8 cellular contexts compared by ENCODE assay signal in genomic region chr2:38602732-38603401, GRCh38. TPM values are rescaled to one million over a fixed set of nuclear protein-coding genes. Genes with fewer than 3 reads are reported as not detected.
DNase-seq lines count a peak whose midpoint lies in the region; ATAC-seq and TF ChIP-seq lines count a peak whose summit lies in the region.

Gene HNRNPLL, minus strand, starts transcription at chr2:38602928. Its CDS starts 302 bp downstream, at chr2:38602626.

- intact Hi-C loops in natural killer cell (cut with micrococcal nuclease), result loop anchor here (1.0 to 5.0 kb wide), 4 partner anchors 64 to 147 kb away; partner anchors contain the start of gene GALM

- TF ChIP-seq CTCF in DND-41 (IDR thresholded peaks at IDR 0.05; ENCODE audit: borderline replicate concordance, extremely low read depth, low read length, poor library complexity, severe bottlenecking) (peak; percentile 21), Loucy (conservative IDR thresholded peaks at IDR 0.05; ENCODE audit: low read length) (peak; percentile 23; the same call in 1 of the 2 replicates), natural killer cell (IDR thresholded peaks at IDR 0.05) (no peak)

- H3K36me3 ChIP-seq in DND-41 (ENCODE audit: insufficient read depth, low read length) (peaks cover 7% of the 10 kb centered on the region; the same call in 1 of the 2 replicates), Loucy (ENCODE audit: insufficient read depth, low read length) (no peaks in the 10 kb centered on the region)

- peaks cover 14 to 16% of the 10 kb centered on the region in 2 donors for H3K27me3 Mint-ChIP-seq in natural killer cell (ENCODE audit: low read depth in 2 of 2)

- H3K27me3 ChIP-seq in DND-41 (ENCODE audit: insufficient read depth, low read length, poor library complexity) (no peaks in the 10 kb centered on the region), Loucy (ENCODE audit: insufficient read depth, low read length, poor library complexity, severe bottlenecking) (peaks cover 8% of the 10 kb centered on the region)

- peaks cover 49% of the 10 kb centered on the region for H3K79me2 ChIP-seq in DND-41 (ENCODE audit: insufficient read depth, low read length)
- peaks cover 47% of the 10 kb centered on the region for H3K79me2 ChIP-seq in Loucy (ENCODE audit: insufficient read depth, low read length)

- peak within 1 kb of the TSS; percentile 87 to 94 for H3K4me3 ChIP-seq in DND-41 (ENCODE audit: low read depth in 1 of 2, low read length in 2 of 2)
- peak within 1 kb of the TSS; percentile 90 for H3K4me3 ChIP-seq in Loucy (ENCODE audit: low read length, poor library complexity, severe bottlenecking)

- peak; percentile 84 for ATAC-seq in DND-41 (ENCODE audit: insufficient read depth, low read depth)
- ATAC-seq in natural killer cell, result peak; percentile 75 to 85 (median 77)

- H3K9me2 ChIP-seq in Loucy (replicated peaks; ENCODE audit: low read depth, low read length), result no peaks in the 10 kb centered on the region

- H3F3A ChIP-seq in Loucy (ENCODE audit: low read depth), result peaks cover 6% of the 10 kb centered on the region

- peak; percentile 99 for DNase-seq in DND-41
- DNase-seq in GOT3 (lab: John Stamatoyannopoulos, UW), result peak; percentile 95
- peak; percentile 91 for DNase-seq in SHP77 treated with DMSO at 0.1 percent for 48 hours (lab: John Stamatoyannopoulos, UW)
- peak; percentile 92 for DNase-seq in activated effector memory CD4-positive, alpha-beta T cell treated with Interleukin-2 at 50 U/mL for 16 hours
- DNase-seq in fibroblast of peridontal ligament (ENCODE audit: extremely low read depth), result peak; percentile 95
- peak; percentile 77 for DNase-seq in natural killer cell
- DNase-seq in stimulated activated naive CD4-positive, alpha-beta T cell (lab: John Stamatoyannopoulos, UW), result peak; percentile 84 to 94 (median 90)

- H3K36me3 Mint-ChIP-seq in natural killer cell, result no peaks in the 10 kb centered on the region

- peak within 1 kb of the TSS; percentile 96 for H3K27ac ChIP-seq in DND-41 (ENCODE audit: low read length)

- H2AFZ ChIP-seq in DND-41 (ENCODE audit: low read depth, low read length) (peak within 1 kb of the TSS; percentile 83), Loucy (ENCODE audit: low read length) (peak within 1 kb of the TSS; percentile 98)

- no peaks in the 10 kb centered on the region for H3K9me3 ChIP-seq in DND-41 (ENCODE audit: insufficient read depth, low read length, severe bottlenecking)
- no peaks in the 10 kb centered on the region for H3K9me3 ChIP-seq in Loucy (ENCODE audit: insufficient read depth, low read depth, low read length)

- no peaks in the 10 kb centered on the region for H3K9me3 Mint-ChIP-seq in natural killer cell

- H3K9ac ChIP-seq in DND-41 (ENCODE audit: low read depth, low read length) (peak within 1 kb of the TSS; percentile 96), Loucy (ENCODE audit: low read depth, low read length, poor library complexity, severe bottlenecking) (peak within 1 kb of the TSS; percentile 86)

- H4K20me1 ChIP-seq in DND-41 (ENCODE audit: insufficient read depth, low read length) (peaks cover 32% of the 10 kb centered on the region), Loucy (ENCODE audit: insufficient read depth, low read length, poor library complexity, severe bottlenecking) (peaks cover 42% of the 10 kb centered on the region)

- H3K27ac Mint-ChIP-seq in natural killer cell, result peak within 1 kb of the TSS; percentile 75 to 77

- H3K4me2 ChIP-seq in DND-41 (ENCODE audit: insufficient read depth, low read length), result peak within 1 kb of the TSS; percentile 82
- H3K4me2 ChIP-seq in Loucy (ENCODE audit: low read depth, low read length, poor library complexity, severe bottlenecking), result peak within 1 kb of the TSS; percentile 83

- H3K4me1 Mint-ChIP-seq in natural killer cell, result peaks cover 13 to 23% of the 10 kb centered on the region in 2 donors

- peak within 1 kb of the TSS; percentile 90 for H3K4me3 Mint-ChIP-seq in natural killer cell

- H3K4me1 ChIP-seq in DND-41 (ENCODE audit: insufficient read depth, low read length) (peaks cover 54% of the 10 kb centered on the region), Loucy (ENCODE audit: insufficient read depth, low read length, poor library complexity, severe bottlenecking) (peaks cover 55% of the 10 kb centered on the region)

RNA-seq across cellular contexts. Expression of gene HNRNPLL, which starts in this region (rescaled TPM):
- total RNA-seq in natural killer cell, result 10 to 100 TPM in 1 of 3 donors, 1 to 10 TPM in 2; 7.3 to 18.4 (median 8.8) TPM

Comparison
In these comparisons a context has a peak if more than half of its experiments do, and no peak if none do; other contexts are left out.
1. Peak in every context shown above with its lines: DNase-seq, ATAC-seq, H3K4me3 ChIP-seq and H3K27ac ChIP-seq.